Comparison of ENCODE assay signal across 16 cellular contexts in the genomic region with DNA sequence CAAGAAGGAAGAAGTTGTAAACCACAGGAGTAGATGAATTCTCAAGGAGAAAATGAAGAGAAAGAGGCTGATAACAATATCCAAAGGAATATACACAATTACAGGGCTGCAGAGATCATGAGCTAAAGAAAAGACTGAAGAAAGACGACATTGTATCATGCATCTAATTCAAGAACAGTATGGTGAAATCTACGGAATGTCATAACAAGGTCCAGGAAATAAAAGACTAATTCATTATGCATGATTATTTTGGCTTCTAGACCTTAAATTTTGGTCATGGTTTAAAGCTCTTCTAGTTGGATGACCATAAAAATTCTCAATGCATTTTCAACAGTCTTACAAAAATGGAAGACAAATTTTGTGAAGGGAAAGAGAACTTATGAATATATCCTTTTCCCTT.
"Had no signal": no experiment of that assay in that cellular context is flagged by ENCODE, and none has a peak within 500 bp of the region (broad histone marks: within the 10 kb centered on the region; RNA-seq: fewer than 3 reads in every experiment).

No MANE protein-coding gene starts in this region.

- H3K27me3 ChIP-seq: foreskin keratinocyte, heart left ventricle had no signal

- H3K9me3 Mint-ChIP-seq: activated CD4-positive, alpha-beta memory T cell treated with anti-CD3 and anti-CD28 coated beads, Interleukin-2, amount 10 ng/mL, durations not matched to agents 7 days and 5 days; effector memory CD8-positive, alpha-beta T cell; stimulated activated naive CD8-positive, alpha-beta T cell treated with anti-CD3 and anti-CD28 coated beads, Interleukin-15, amount 100 ng/mL, for 72 hours had no signal

- H3K27ac Mint-ChIP-seq: activated CD4-positive, alpha-beta memory T cell treated with anti-CD3 and anti-CD28 coated beads, Interleukin-2, amount 10 ng/mL, durations not matched to agents 7 days and 5 days; effector memory CD8-positive, alpha-beta T cell; stimulated activated naive CD8-positive, alpha-beta T cell treated with anti-CD3 and anti-CD28 coated beads, Interleukin-15, amount 100 ng/mL, for 72 hours had no signal

- ATAC-seq: effector memory CD8-positive, alpha-beta T cell; foreskin keratinocyte; heart left ventricle; left colon; natural killer cell treated with Interleukin-12 subunit alpha and Interleukin-12 subunit beta and Interleukin-15 and Interleukin-18, amount 100 ng/mL, for 72 hours; stimulated activated naive CD8-positive, alpha-beta T cell treated with anti-CD3 and anti-CD28 coated beads, Interleukin-15, amount 100 ng/mL, for 72 hours had no signal

- H3K27me3 Mint-ChIP-seq: activated CD4-positive, alpha-beta memory T cell treated with anti-CD3 and anti-CD28 coated beads, Interleukin-2, amount 10 ng/mL, durations not matched to agents 7 days and 5 days; effector memory CD8-positive, alpha-beta T cell; natural killer cell treated with Interleukin-12 subunit alpha and Interleukin-12 subunit beta and Interleukin-15 and Interleukin-18, amount 100 ng/mL, for 72 hours; stimulated activated naive CD8-positive, alpha-beta T cell treated with anti-CD3 and anti-CD28 coated beads, Interleukin-15, amount 100 ng/mL, for 72 hours had no signal

- H3K36me3 Mint-ChIP-seq: natural killer cell treated with Interleukin-12 subunit alpha and Interleukin-12 subunit beta and Interleukin-15 and Interleukin-18, amount 100 ng/mL, for 72 hours had no signal

- DNase-seq: activated CD4-positive, alpha-beta memory T cell treated with anti-CD3 and anti-CD28 coated beads, Interleukin-2, amount 10 ng/mL, durations not matched to agents 7 days and 5 days; activated T-cell treated with anti-CD3 and anti-CD28 coated beads, Interleukin-2, amount 50 U/mL, for 48 hours; central memory CD4-positive, alpha-beta T cell; cortex of kidney; effector memory CD8-positive, alpha-beta T cell; foreskin keratinocyte; heart left ventricle; left colon; mammary epithelial cell; stimulated activated CD4-positive, alpha-beta T cell treated with anti-CD3 and anti-CD28 coated beads, Interleukin-15, amount 100 ng/mL, for 24 hours; stimulated activated CD4-positive, alpha-beta T cell treated with anti-CD3 and anti-CD28 coated beads, Interleukin-4, amount 100 ng/mL, for 4 hours; stimulated activated naive CD8-positive, alpha-beta T cell treated with anti-CD3 and anti-CD28 coated beads, Interleukin-15, amount 100 ng/mL, for 72 hours; T-helper 1 cell had no signal

- H3K4me3 Mint-ChIP-seq: activated CD4-positive, alpha-beta memory T cell treated with anti-CD3 and anti-CD28 coated beads, Interleukin-2, amount 10 ng/mL, durations not matched to agents 7 days and 5 days; effector memory CD8-positive, alpha-beta T cell; natural killer cell treated with Interleukin-12 subunit alpha and Interleukin-12 subunit beta and Interleukin-15 and Interleukin-18, amount 100 ng/mL, for 72 hours; stimulated activated naive CD8-positive, alpha-beta T cell treated with anti-CD3 and anti-CD28 coated beads, Interleukin-15, amount 100 ng/mL, for 72 hours had no signal

- H3K36me3 ChIP-seq: heart left ventricle, thoracic aorta had no signal

- H3K4me3 ChIP-seq: heart left ventricle, thoracic aorta had no signal

- H3K27ac ChIP-seq: foreskin keratinocyte, thoracic aorta, VCaP had no signal

- H3K9me3 ChIP-seq: heart left ventricle, thoracic aorta had no signal
